In genomic region chr20:61254881-61255589, GRCh38 we compare ENCODE assay signal across 15 cellular contexts. TPM values are rescaled to one million over a fixed set of nuclear protein-coding genes. Genes with fewer than 3 reads are reported as not detected.
DNase-seq lines count a peak whose midpoint lies in the region; ATAC-seq and TF ChIP-seq lines count a peak whose summit lies in the region.
"Had no signal": no experiment of that assay in that cellular context is flagged by ENCODE, and none has a peak within 500 bp of the region (broad histone marks: within the 10 kb centered on the region; RNA-seq: fewer than 3 reads in every experiment).

No MANE protein-coding gene starts in this region.

- peak overlapping the region; percentile 68 for H3K27ac Mint-ChIP-seq in glutamatergic neuron (ENCODE audit: unreplicated experiment)
- H3K27ac Mint-ChIP-seq: activated B cell treated with CpG ODN at 0.5 μM for 24 hours had no signal

- DNase-seq in AG08396 (ENCODE audit: low spot score) (peak; percentile 49), HS-5 (ENCODE audit: low read depth) (peak; percentile 88), amniotic epithelial cell (ENCODE audit: low read depth) (peak; percentile 15), glutamatergic neuron (no peak), NCI-H2227 (lab: John Stamatoyannopoulos, UW; ENCODE audit: unreplicated experiment) (no peak), COLO668 (lab: John Stamatoyannopoulos, UW; ENCODE audit: unreplicated experiment) (no peak), T-helper 2 cell (no peak), left colon (no peak)
- DNase-seq: activated B cell treated with CpG ODN at 0.5 μM for 24 hours; activated CD8-positive, alpha-beta memory T cell treated with anti-CD3 and anti-CD28 coated beads for 24 hours; activated effector memory CD4-positive, alpha-beta T cell treated with anti-CD3 and anti-CD28 coated beads, Interleukin-2, amount 50 U/mL, for 16 hours; aorta; NCI-H2029 treated with DMSO at 0.1 percent for 48 hours; NCI-H526 treated with DMSO at 0.1 percent for 48 hours had no signal

- no peaks in the 10 kb centered on the region for H3K36me3 Mint-ChIP-seq in glutamatergic neuron (ENCODE audit: unreplicated experiment)

- peak overlapping the region; percentile 87 for H3K4me3 Mint-ChIP-seq in glutamatergic neuron (ENCODE audit: unreplicated experiment)
- H3K4me3 Mint-ChIP-seq: activated B cell treated with CpG ODN at 0.5 μM for 24 hours had no signal

- no peak for TF ChIP-seq CTCF in glutamatergic neuron (IDR thresholded peaks at IDR 0.05; ENCODE audit: partially characterized antibody, unreplicated experiment)

- peaks cover 13% of the 10 kb centered on the region for H3K9me3 Mint-ChIP-seq in glutamatergic neuron (ENCODE audit: unreplicated experiment)

- no peak for ATAC-seq in left colon

- intact Hi-C loops in left colon (cut with DNase I, micrococcal nuclease): no loop called here

- peaks cover 6% of the 10 kb centered on the region for H3K27me3 Mint-ChIP-seq in glutamatergic neuron (ENCODE audit: unreplicated experiment)

- H3K4me1 Mint-ChIP-seq in glutamatergic neuron (ENCODE audit: low read depth, unreplicated experiment): peaks cover 13% of the 10 kb centered on the region

RNA-seq across cellular contexts. Expression of gene CDH4, which starts 3.0 kb away (rescaled TPM):
- total RNA-seq in glutamatergic neuron (ENCODE audit: unreplicated experiment) (1.2 TPM), left colon (under 1 TPM in 1 of 2 donors, not detected in 1; 0.06 TPM)
- total RNA-seq: activated B cell treated with CpG ODN at 0.5 μM for 24 hours, HT-29 had no signal

Comparison
In these comparisons a context has a peak if more than half of its experiments do, and no peak if none do; other contexts are left out.
1. DNase-seq: peak in AG08396 (single experiment), HS-5 (single experiment) and amniotic epithelial cell (single experiment); none in glutamatergic neuron (single experiment), NCI-H2227 (single experiment), COLO668 (single experiment), T-helper 2 cell (0 of 5) and left colon (0 of 2).